ENCODE assay signal across 1 cellular context in genomic region chr9:14692918-14693861, GRCh38.
TF ChIP-seq lines count a peak whose summit lies in the region.

A gene with protein sequence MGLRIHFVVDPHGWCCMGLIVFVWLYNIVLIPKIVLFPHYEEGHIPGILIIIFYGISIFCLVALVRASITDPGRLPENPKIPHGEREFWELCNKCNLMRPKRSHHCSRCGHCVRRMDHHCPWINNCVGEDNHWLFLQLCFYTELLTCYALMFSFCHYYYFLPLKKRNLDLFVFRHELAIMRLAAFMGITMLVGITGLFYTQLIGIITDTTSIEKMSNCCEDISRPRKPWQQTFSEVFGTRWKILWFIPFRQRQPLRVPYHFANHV (minus strand): TSS chr9:14693432. CDS start chr9:14674340, 19,092 bp downstream.

TF ChIP-seq in SK-N-SH, 30 proteins besides CTCF, POLR2A, EP300 and RAD21 (continued from another document):
- TF ChIP-seq PBX3 (IDR thresholded peaks at IDR 0.05) (peak; percentile 9; the same call in 1 of the 2 replicates), TEAD4 (IDR thresholded peaks at IDR 0.05; ENCODE audit: borderline replicate concordance, insufficient read depth) (no peak), USF2 (IDR thresholded peaks at IDR 0.05; ENCODE audit: borderline replicate concordance, low read depth, low read length) (no peak), GABPA (IDR thresholded peaks at IDR 0.05; ENCODE audit: low read depth) (peak; percentile 81), POLR2AphosphoS5 (IDR thresholded peaks at IDR 0.05; ENCODE audit: low read depth, low read length) (peak; percentile 74), SMC3 (IDR thresholded peaks at IDR 0.05; ENCODE audit: low read depth, low read length) (no peak), ELF1 (IDR thresholded peaks at IDR 0.05) (peak; percentile 82), TAF1 (IDR thresholded peaks at IDR 0.05; ENCODE audit: borderline replicate concordance, low read depth, low read length) (peak; percentile 59), RFX5 (IDR thresholded peaks at IDR 0.05; ENCODE audit: low read length) (no peak), FOXM1 (IDR thresholded peaks at IDR 0.05; ENCODE audit: low read depth) (no peak), ZBTB33 (IDR thresholded peaks at IDR 0.05; ENCODE audit: borderline replicate concordance, low read depth) (no peak), NFIC (IDR thresholded peaks at IDR 0.05; ENCODE audit: borderline replicate concordance) (no peak), FOXJ3 (CRISPR knock-in tag; IDR thresholded peaks at IDR 0.05) (no peak), MAX (IDR thresholded peaks at IDR 0.05; ENCODE audit: low read depth) (peak; percentile 88), NRF1 (IDR thresholded peaks at IDR 0.05; ENCODE audit: low read depth, low read length) (no peak), JUND (IDR thresholded peaks at IDR 0.05) (no peak), FOSL2 (IDR thresholded peaks at IDR 0.05; ENCODE audit: borderline replicate concordance, low read depth) (no peak), TCF12 (IDR thresholded peaks at IDR 0.05) (no peak), GATA2 (CRISPR knock-in tag; IDR thresholded peaks at IDR 0.05) (no peak)
- TF ChIP-seq, protein P1, sequence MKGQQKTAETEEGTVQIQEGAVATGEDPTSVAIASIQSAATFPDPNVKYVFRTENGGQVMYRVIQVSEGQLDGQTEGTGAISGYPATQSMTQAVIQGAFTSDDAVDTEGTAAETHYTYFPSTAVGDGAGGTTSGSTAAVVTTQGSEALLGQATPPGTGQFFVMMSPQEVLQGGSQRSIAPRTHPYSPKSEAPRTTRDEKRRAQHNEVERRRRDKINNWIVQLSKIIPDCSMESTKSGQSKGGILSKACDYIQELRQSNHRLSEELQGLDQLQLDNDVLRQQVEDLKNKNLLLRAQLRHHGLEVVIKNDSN (IDR thresholded peaks at IDR 0.05; ENCODE audit: borderline replicate concordance, low read depth): no peak
- TF ChIP-seq, protein P2, sequence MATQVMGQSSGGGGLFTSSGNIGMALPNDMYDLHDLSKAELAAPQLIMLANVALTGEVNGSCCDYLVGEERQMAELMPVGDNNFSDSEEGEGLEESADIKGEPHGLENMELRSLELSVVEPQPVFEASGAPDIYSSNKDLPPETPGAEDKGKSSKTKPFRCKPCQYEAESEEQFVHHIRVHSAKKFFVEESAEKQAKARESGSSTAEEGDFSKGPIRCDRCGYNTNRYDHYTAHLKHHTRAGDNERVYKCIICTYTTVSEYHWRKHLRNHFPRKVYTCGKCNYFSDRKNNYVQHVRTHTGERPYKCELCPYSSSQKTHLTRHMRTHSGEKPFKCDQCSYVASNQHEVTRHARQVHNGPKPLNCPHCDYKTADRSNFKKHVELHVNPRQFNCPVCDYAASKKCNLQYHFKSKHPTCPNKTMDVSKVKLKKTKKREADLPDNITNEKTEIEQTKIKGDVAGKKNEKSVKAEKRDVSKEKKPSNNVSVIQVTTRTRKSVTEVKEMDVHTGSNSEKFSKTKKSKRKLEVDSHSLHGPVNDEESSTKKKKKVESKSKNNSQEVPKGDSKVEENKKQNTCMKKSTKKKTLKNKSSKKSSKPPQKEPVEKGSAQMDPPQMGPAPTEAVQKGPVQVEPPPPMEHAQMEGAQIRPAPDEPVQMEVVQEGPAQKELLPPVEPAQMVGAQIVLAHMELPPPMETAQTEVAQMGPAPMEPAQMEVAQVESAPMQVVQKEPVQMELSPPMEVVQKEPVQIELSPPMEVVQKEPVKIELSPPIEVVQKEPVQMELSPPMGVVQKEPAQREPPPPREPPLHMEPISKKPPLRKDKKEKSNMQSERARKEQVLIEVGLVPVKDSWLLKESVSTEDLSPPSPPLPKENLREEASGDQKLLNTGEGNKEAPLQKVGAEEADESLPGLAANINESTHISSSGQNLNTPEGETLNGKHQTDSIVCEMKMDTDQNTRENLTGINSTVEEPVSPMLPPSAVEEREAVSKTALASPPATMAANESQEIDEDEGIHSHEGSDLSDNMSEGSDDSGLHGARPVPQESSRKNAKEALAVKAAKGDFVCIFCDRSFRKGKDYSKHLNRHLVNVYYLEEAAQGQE (IDR thresholded peaks at IDR 0.05; ENCODE audit: low read depth, low read length): 0 out of 2 replicates have a peak, but pooled peaks have one; percentile 11
